Comparison of ENCODE assay signal across 18 cellular contexts in genomic region chr13:101917475-101917810, GRCh38.
DNase-seq lines count a peak whose midpoint lies in the region; ATAC-seq, FAIRE-seq and TF ChIP-seq lines count a peak whose summit lies in the region.
"Had no signal": no experiment of that assay in that cellular context is flagged by ENCODE, and none has a peak within 500 bp of the region (broad histone marks: within the 10 kb centered on the region; RNA-seq: fewer than 3 reads in every experiment).

No MANE protein-coding gene starts in this region.

- H3K36me3 Mint-ChIP-seq in stimulated activated naive B cell treated with anti-CD40 and anti-IgM and Interleukin-4, amounts not matched to agents 10 μg/mL and 1 μg/mL and 100 μg/mL, for 72 hours, result no peaks in the 10 kb centered on the region
- H3K36me3 Mint-ChIP-seq in endothelial cell (ENCODE audit: low read depth, unreplicated experiment), result no peaks in the 10 kb centered on the region
- H3K36me3 Mint-ChIP-seq: natural killer cell treated with Interleukin-12 subunit alpha and Interleukin-12 subunit beta and Interleukin-15 and Interleukin-18, amount 100 ng/mL, for 72 hours had no signal

- peaks cover 4% of the 10 kb centered on the region in 2 donors for H3K4me1 Mint-ChIP-seq in stimulated activated naive B cell treated with anti-CD40 and anti-IgM and Interleukin-4, amounts not matched to agents 10 μg/mL and 1 μg/mL and 100 μg/mL, for 72 hours
- peaks cover 6% of the 10 kb centered on the region for H3K4me1 Mint-ChIP-seq in endothelial cell (ENCODE audit: unreplicated experiment)

- DNase-seq in NCI-H2227 (lab: John Stamatoyannopoulos, UW; ENCODE audit: unreplicated experiment), result peak; percentile 6
- DNase-seq in NCI-H2227 treated with DMSO at 0.1 percent for 48 hours (lab: John Stamatoyannopoulos, UW), result no peak
- DNase-seq in NCI-H1930 (lab: John Stamatoyannopoulos, UW), result peak; percentile 60 to 73
- DNase-seq in dorsolateral prefrontal cortex, result peak in 3 of 10 donors; percentile 16 to 47 (median 42)
- DNase-seq in stimulated activated naive B cell treated with anti-CD40 and anti-IgM and Interleukin-4, amounts not matched to agents 10 μg/mL and 1 μg/mL and 100 μg/mL, for 72 hours, result no peak
- no peak for DNase-seq in GM12891 (ENCODE audit: insufficient read length, low spot score)
- no peak for DNase-seq in mesenteric fat pad (ENCODE audit: low spot score)
- DNase-seq in endothelial cell (ENCODE audit: low spot score), result no peak
- DNase-seq: ACHN; activated CD8-positive, alpha-beta memory T cell treated with anti-CD3 and anti-CD28 coated beads, Interleukin-2, amount 50 U/mL, for 4 hours; colonic mucosa; DND-41 had no signal

- TF ChIP-seq POLR2A in GM12891 (IDR thresholded peaks at IDR 0.05; ENCODE audit: low read depth, low read length), result no peak

- H3K27me3 ChIP-seq in dorsolateral prefrontal cortex, result peaks cover 0 to 80% (median 28%) of the 10 kb centered on the region in 45 donors

- TF ChIP-seq CTCF in dorsolateral prefrontal cortex (IDR thresholded peaks at IDR 0.05 in 54 of 56, conservative IDR thresholded peaks at IDR 0.05 in 2 of 56; ENCODE audit: low read depth in 1 of 56, partially characterized antibody in 56 of 56) (no peak), endothelial cell (IDR thresholded peaks at IDR 0.05; ENCODE audit: unreplicated experiment) (no peak)

- H3K9me3 Mint-ChIP-seq in stimulated activated naive B cell treated with anti-CD40 and anti-IgM and Interleukin-4, amounts not matched to agents 10 μg/mL and 1 μg/mL and 100 μg/mL, for 72 hours, result peaks cover 0 to 2% of the 10 kb centered on the region in 2 donors
- H3K9me3 Mint-ChIP-seq in endothelial cell (ENCODE audit: unreplicated experiment), result no peaks in the 10 kb centered on the region

- no peak overlapping the region for H3K4me3 Mint-ChIP-seq in stimulated activated naive B cell treated with anti-CD40 and anti-IgM and Interleukin-4, amounts not matched to agents 10 μg/mL and 1 μg/mL and 100 μg/mL, for 72 hours
- H3K4me3 Mint-ChIP-seq in endothelial cell (ENCODE audit: unreplicated experiment), result no peak overlapping the region
- H3K4me3 Mint-ChIP-seq: natural killer cell treated with Interleukin-12 subunit alpha and Interleukin-12 subunit beta and Interleukin-15 and Interleukin-18, amount 100 ng/mL, for 72 hours had no signal

- FAIRE-seq in GM12891 (lab: Jason Lieb, UNC), result no peak
- FAIRE-seq: HTR-8/SVneo had no signal

- peak overlapping the region; percentile 68 for H3K27ac Mint-ChIP-seq in stimulated activated naive B cell treated with anti-CD40 and anti-IgM and Interleukin-4, amounts not matched to agents 10 μg/mL and 1 μg/mL and 100 μg/mL, for 72 hours
- no peak overlapping the region for H3K27ac Mint-ChIP-seq in endothelial cell (ENCODE audit: unreplicated experiment)
- H3K27ac Mint-ChIP-seq: natural killer cell treated with Interleukin-12 subunit alpha and Interleukin-12 subunit beta and Interleukin-15 and Interleukin-18, amount 100 ng/mL, for 72 hours had no signal

- intact Hi-C loops in dorsolateral prefrontal cortex (cut with DNase I), result loop anchor here (10.0 kb wide), 2 partner anchors 763 to 773 kb away; no protein-coding TSS in a partner anchor

- peaks cover 47 to 59% of the 10 kb centered on the region in 2 donors for H3K27me3 Mint-ChIP-seq in stimulated activated naive B cell treated with anti-CD40 and anti-IgM and Interleukin-4, amounts not matched to agents 10 μg/mL and 1 μg/mL and 100 μg/mL, for 72 hours
- peaks cover 20% of the 10 kb centered on the region for H3K27me3 Mint-ChIP-seq in endothelial cell (ENCODE audit: unreplicated experiment)

- no peak for ATAC-seq in stimulated activated naive B cell treated with anti-CD40 and anti-IgM and Interleukin-4, amounts not matched to agents 10 μg/mL and 1 μg/mL and 100 μg/mL, for 72 hours (replicated peaks)
- ATAC-seq: natural killer cell treated with Interleukin-12 subunit alpha and Interleukin-12 subunit beta and Interleukin-15 and Interleukin-18, amount 100 ng/mL, for 72 hours had no signal

- H3K27ac ChIP-seq in dorsolateral prefrontal cortex, result peak overlapping the region in 15 of 59 donors; percentile 0 to 60 (median 36)
- H3K27ac ChIP-seq: colonic mucosa, RWPE1, skin epidermis, tibial nerve had no signal

- peak overlapping the region in 57 of 59 donors; percentile 0 to 71 (median 58) for H3K4me3 ChIP-seq in dorsolateral prefrontal cortex
- H3K4me3 ChIP-seq: colonic mucosa, HAP-1 had no signal

TF ChIP-seq in GM12891, 5 proteins besides CTCF, POLR2A, EP300 and RAD21:
- no peak for TF ChIP-seq SPI1 (IDR thresholded peaks at IDR 0.05; ENCODE audit: low read depth, low read length)
- TF ChIP-seq TAF1 (IDR thresholded peaks at IDR 0.05; ENCODE audit: low read depth, low read length), result no peak
- no peak for TF ChIP-seq POU2F2 (IDR thresholded peaks at IDR 0.05; ENCODE audit: low read depth, low read length)
- TF ChIP-seq POLR2AphosphoS5 (IDR thresholded peaks at IDR 0.05; ENCODE audit: low read depth, low read length), result no peak
- TF ChIP-seq PAX5 (IDR thresholded peaks at IDR 0.05; ENCODE audit: insufficient read depth, low read length, severe bottlenecking), result no peak

Comparison
In these comparisons a context has a peak if more than half of its experiments do, and no peak if none do; other contexts are left out.
1. DNase-seq: peak in NCI-H2227 (single experiment) and NCI-H1930 (2 of 2); none in NCI-H2227 treated with DMSO at 0.1 percent for 48 hours (single experiment), stimulated activated naive B cell treated with anti-CD40 and anti-IgM and Interleukin-4, amounts not matched to agents 10 μg/mL and 1 μg/mL and 100 μg/mL, for 72 hours (single experiment), GM12891 (single experiment), mesenteric fat pad (single experiment) and endothelial cell (single experiment).